Comparison of ENCODE assay signal across 12 cellular contexts in the genomic region with DNA sequence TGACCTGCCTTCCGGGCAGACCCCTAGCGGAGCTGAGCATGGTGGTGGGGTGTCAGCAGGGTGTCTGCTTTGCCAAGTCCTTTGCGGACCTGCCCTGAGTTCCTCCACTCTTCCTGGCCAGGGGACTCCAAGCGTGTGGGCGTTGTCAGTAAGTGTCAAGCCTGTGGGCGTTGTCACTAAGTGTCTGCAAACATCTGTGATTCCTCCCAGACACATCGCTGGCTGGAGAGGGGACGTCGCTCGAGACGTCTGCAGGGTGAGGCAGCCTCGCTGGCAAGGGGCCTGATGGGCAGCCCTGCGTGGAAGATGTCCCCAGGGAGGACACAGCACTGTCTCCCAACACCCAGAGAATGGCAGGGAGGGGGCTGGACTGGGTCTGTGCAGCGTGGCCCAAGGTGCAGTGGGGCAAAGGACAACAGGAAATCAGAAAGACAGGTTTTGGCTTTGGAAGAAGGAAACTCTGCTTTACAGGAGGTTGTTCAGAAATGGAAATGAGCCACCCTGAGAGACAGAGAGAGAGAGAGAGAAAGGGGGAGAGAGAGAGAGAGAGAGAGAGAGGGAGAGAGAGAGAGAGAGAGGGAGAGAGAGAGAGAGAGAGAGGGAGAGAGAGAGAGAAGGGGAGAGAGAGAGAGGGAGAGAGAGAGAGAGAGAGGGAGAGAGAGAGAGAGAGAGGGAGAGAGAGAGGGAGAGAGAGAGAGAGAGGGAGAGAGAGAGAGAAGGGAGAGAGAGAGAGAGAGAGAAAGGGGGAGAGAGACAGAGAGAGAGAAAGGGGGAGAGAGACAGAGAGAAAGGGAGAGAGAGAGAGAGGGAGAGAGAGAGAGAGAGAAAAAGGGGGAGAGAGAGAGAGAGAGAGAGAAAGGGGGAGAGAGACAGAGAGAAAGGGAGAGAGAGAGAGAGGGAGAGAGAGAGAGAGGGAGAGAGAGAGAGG. TPM values are rescaled to one million over a fixed set of nuclear protein-coding genes. Genes with fewer than 3 reads are reported as not detected.
DNase-seq lines count a peak whose midpoint lies in the region; ATAC-seq and TF ChIP-seq lines count a peak whose summit lies in the region.
"Had no signal": no experiment of that assay in that cellular context is flagged by ENCODE, and none has a peak within 500 bp of the region (broad histone marks: within the 10 kb centered on the region; RNA-seq: fewer than 3 reads in every experiment).

No MANE protein-coding gene starts in this region.

- H3K27me3 ChIP-seq in uterus, result no peaks in the 10 kb centered on the region
- H3K27me3 ChIP-seq: SJSA1 had no signal

- H3K4me3 ChIP-seq in mucosa of descending colon (no peak overlapping the region), uterus (no peak overlapping the region)
- H3K4me3 ChIP-seq: SJSA1 had no signal

- DNase-seq in natural killer cell (no peak), mucosa of descending colon (peak; percentile 71 to 73 (median 72)), uterus (peak; percentile 31 to 54), NCI-H510A (lab: John Stamatoyannopoulos, UW) (no peak), HCEC 1CT (no peak)
- DNase-seq in natural killer cell treated with Interleukin-12 subunit alpha and Interleukin-12 subunit beta and Interleukin-15 and Interleukin-18, amount 100 ng/mL, for 72 hours (ENCODE audit: low spot score), result no peak
- DNase-seq in central memory CD8-positive, alpha-beta T cell (ENCODE audit: low spot score in 2 of 2), result no peak
- no peak for DNase-seq in stimulated activated naive CD4-positive, alpha-beta T cell treated with Interleukin-2 at 50 U/mL for 16 hours (lab: John Stamatoyannopoulos, UW)
- DNase-seq: activated CD8-positive, alpha-beta memory T cell treated with anti-CD3 and anti-CD28 coated beads, Interleukin-2, amount 10 ng/mL, durations not matched to agents 7 days and 5 days; CD4-positive, CD25-positive, alpha-beta regulatory T cell; mammary epithelial cell had no signal

- no peaks in the 10 kb centered on the region for H3K9me3 Mint-ChIP-seq in natural killer cell
- no peaks in the 10 kb centered on the region for H3K9me3 Mint-ChIP-seq in natural killer cell treated with Interleukin-12 subunit alpha and Interleukin-12 subunit beta and Interleukin-15 and Interleukin-18, amount 100 ng/mL, for 72 hours
- no peaks in the 10 kb centered on the region for H3K9me3 Mint-ChIP-seq in central memory CD8-positive, alpha-beta T cell
- H3K9me3 Mint-ChIP-seq: CD4-positive, CD25-positive, alpha-beta regulatory T cell had no signal

- peaks cover 4 to 14% of the 10 kb centered on the region in 2 donors for H3K4me1 Mint-ChIP-seq in natural killer cell
- H3K4me1 Mint-ChIP-seq in natural killer cell treated with Interleukin-12 subunit alpha and Interleukin-12 subunit beta and Interleukin-15 and Interleukin-18, amount 100 ng/mL, for 72 hours (ENCODE audit: low read depth in 2 of 2), result peaks cover 8 to 10% of the 10 kb centered on the region in 2 donors
- peaks cover 7% of the 10 kb centered on the region for H3K4me1 Mint-ChIP-seq in central memory CD8-positive, alpha-beta T cell

- H3K9me3 ChIP-seq in mucosa of descending colon (no peaks in the 10 kb centered on the region), uterus (no peaks in the 10 kb centered on the region)
- H3K9me3 ChIP-seq: SJSA1 had no signal

- no peak for TF ChIP-seq POLR2A in uterus (IDR thresholded peaks at IDR 0.05)

- ATAC-seq in natural killer cell (no peak), mucosa of descending colon (peak; percentile 90)
- no peak for ATAC-seq in natural killer cell treated with Interleukin-12 subunit alpha and Interleukin-12 subunit beta and Interleukin-15 and Interleukin-18, amount 100 ng/mL, for 72 hours
- no peak for ATAC-seq in central memory CD8-positive, alpha-beta T cell (replicated peaks; ENCODE audit: extremely low read depth, poor library complexity, severe bottlenecking)
- ATAC-seq: activated CD8-positive, alpha-beta memory T cell treated with anti-CD3 and anti-CD28 coated beads, Interleukin-2, amount 10 ng/mL, durations not matched to agents 7 days and 5 days had no signal

- peaks cover 0 to 12% of the 10 kb centered on the region in 2 donors for H3K27me3 Mint-ChIP-seq in natural killer cell (ENCODE audit: low read depth in 2 of 2)
- peaks cover 5 to 11% of the 10 kb centered on the region in 2 donors for H3K27me3 Mint-ChIP-seq in natural killer cell treated with Interleukin-12 subunit alpha and Interleukin-12 subunit beta and Interleukin-15 and Interleukin-18, amount 100 ng/mL, for 72 hours
- H3K27me3 Mint-ChIP-seq in central memory CD8-positive, alpha-beta T cell, result peaks cover 15% of the 10 kb centered on the region

- TF ChIP-seq CTCF in natural killer cell (IDR thresholded peaks at IDR 0.05), result no peak
- TF ChIP-seq CTCF in mucosa of descending colon (IDR thresholded peaks at IDR 0.05), result no peak
- TF ChIP-seq CTCF in uterus (IDR thresholded peaks at IDR 0.05), result peak in 1 of 4 experiments; percentile 32

- H3K4me3 Mint-ChIP-seq in natural killer cell, result peak overlapping the region; percentile 45
- no peak overlapping the region for H3K4me3 Mint-ChIP-seq in natural killer cell treated with Interleukin-12 subunit alpha and Interleukin-12 subunit beta and Interleukin-15 and Interleukin-18, amount 100 ng/mL, for 72 hours
- H3K4me3 Mint-ChIP-seq in central memory CD8-positive, alpha-beta T cell, result peak overlapping the region; percentile 17
- H3K4me3 Mint-ChIP-seq: activated CD8-positive, alpha-beta memory T cell treated with anti-CD3 and anti-CD28 coated beads, Interleukin-2, amount 10 ng/mL, durations not matched to agents 7 days and 5 days; CD4-positive, CD25-positive, alpha-beta regulatory T cell had no signal

- intact Hi-C loops in natural killer cell (cut with micrococcal nuclease) (no loop called here), mucosa of descending colon (cut with DNase I, micrococcal nuclease) (no loop called here), uterus (cut with DNase I; ENCODE audit: low total_unique reads) (no loop called here)

- no peaks in the 10 kb centered on the region for H3K36me3 Mint-ChIP-seq in natural killer cell
- H3K36me3 Mint-ChIP-seq in natural killer cell treated with Interleukin-12 subunit alpha and Interleukin-12 subunit beta and Interleukin-15 and Interleukin-18, amount 100 ng/mL, for 72 hours, result no peaks in the 10 kb centered on the region
- H3K36me3 Mint-ChIP-seq in central memory CD8-positive, alpha-beta T cell (ENCODE audit: insufficient read depth), result peaks cover 10% of the 10 kb centered on the region
- H3K36me3 Mint-ChIP-seq: activated CD8-positive, alpha-beta memory T cell treated with anti-CD3 and anti-CD28 coated beads, Interleukin-2, amount 10 ng/mL, durations not matched to agents 7 days and 5 days; CD4-positive, CD25-positive, alpha-beta regulatory T cell had no signal

- H3K36me3 ChIP-seq in mucosa of descending colon (ENCODE audit: low read depth), result no peaks in the 10 kb centered on the region
- H3K36me3 ChIP-seq in uterus, result no peaks in the 10 kb centered on the region
- H3K36me3 ChIP-seq: SJSA1 had no signal

- no peak overlapping the region for H3K27ac ChIP-seq in uterus
- H3K27ac ChIP-seq: SJSA1 had no signal

- peak overlapping the region; percentile 79 to 87 for H3K27ac Mint-ChIP-seq in natural killer cell
- no peak overlapping the region for H3K27ac Mint-ChIP-seq in natural killer cell treated with Interleukin-12 subunit alpha and Interleukin-12 subunit beta and Interleukin-15 and Interleukin-18, amount 100 ng/mL, for 72 hours
- H3K27ac Mint-ChIP-seq in central memory CD8-positive, alpha-beta T cell (ENCODE audit: low read depth), result peak overlapping the region; percentile 95
- H3K27ac Mint-ChIP-seq: activated CD8-positive, alpha-beta memory T cell treated with anti-CD3 and anti-CD28 coated beads, Interleukin-2, amount 10 ng/mL, durations not matched to agents 7 days and 5 days had no signal

- H3K4me1 ChIP-seq in mucosa of descending colon (ENCODE audit: low read depth), result peaks cover 9% of the 10 kb centered on the region
- H3K4me1 ChIP-seq in uterus, result peaks cover 0 to 6% of the 10 kb centered on the region in 2 donors

RNA-seq across cellular contexts. Expression of a gene that starts 29.0 kb away (rescaled TPM):
- total RNA-seq in natural killer cell (not detected), mucosa of descending colon (1 to 10 TPM; 1.3 to 2.7 (median 1.5) TPM), uterus (1 to 10 TPM in 2 of 4 donors, under 1 TPM in 1, not detected in 1; 0.26 to 3.0 (median 2.4) TPM)
- total RNA-seq in natural killer cell treated with Interleukin-12 subunit alpha and Interleukin-12 subunit beta and Interleukin-15 and Interleukin-18, amount 100 ng/mL, for 72 hours, result not detected
- total RNA-seq: activated CD8-positive, alpha-beta memory T cell treated with anti-CD3 and anti-CD28 coated beads, Interleukin-2, amount 10 ng/mL, durations not matched to agents 7 days and 5 days; CD4-positive, CD25-positive, alpha-beta regulatory T cell; SJSA1 had no signal

RNA-seq across cellular contexts. Expression of a gene that starts 38.8 kb away (rescaled TPM):
- total RNA-seq in natural killer cell (not detected), mucosa of descending colon (not detected), uterus (not detected)
- not detected for total RNA-seq in natural killer cell treated with Interleukin-12 subunit alpha and Interleukin-12 subunit beta and Interleukin-15 and Interleukin-18, amount 100 ng/mL, for 72 hours
- total RNA-seq: activated CD8-positive, alpha-beta memory T cell treated with anti-CD3 and anti-CD28 coated beads, Interleukin-2, amount 10 ng/mL, durations not matched to agents 7 days and 5 days; CD4-positive, CD25-positive, alpha-beta regulatory T cell; mammary epithelial cell; SJSA1 had no signal

RNA-seq across cellular contexts. Expression of a gene that starts 45.6 kb away (rescaled TPM):
- not detected for total RNA-seq in natural killer cell
- total RNA-seq in natural killer cell treated with Interleukin-12 subunit alpha and Interleukin-12 subunit beta and Interleukin-15 and Interleukin-18, amount 100 ng/mL, for 72 hours, result not detected
- 1 to 10 TPM; 2.0 to 3.9 (median 3.8) TPM for total RNA-seq in mucosa of descending colon
- total RNA-seq in uterus, result not detected
- total RNA-seq: activated CD8-positive, alpha-beta memory T cell treated with anti-CD3 and anti-CD28 coated beads, Interleukin-2, amount 10 ng/mL, durations not matched to agents 7 days and 5 days; CD4-positive, CD25-positive, alpha-beta regulatory T cell; mammary epithelial cell; SJSA1 had no signal

Comparison
In these comparisons a context has a peak if more than half of its experiments do, and no peak if none do; other contexts are left out.
1. H3K27ac Mint-ChIP-seq: peak in natural killer cell (2 of 2) and central memory CD8-positive, alpha-beta T cell (single experiment); none in natural killer cell treated with Interleukin-12 subunit alpha and Interleukin-12 subunit beta and Interleukin-15 and Interleukin-18, amount 100 ng/mL, for 72 hours (0 of 2).
2. DNase-seq: peak in mucosa of descending colon (3 of 3) and uterus (2 of 2); none in natural killer cell (single experiment), natural killer cell treated with Interleukin-12 subunit alpha and Interleukin-12 subunit beta and Interleukin-15 and Interleukin-18, amount 100 ng/mL, for 72 hours (single experiment), central memory CD8-positive, alpha-beta T cell (0 of 2), NCI-H510A (single experiment), stimulated activated naive CD4-positive, alpha-beta T cell treated with Interleukin-2 at 50 U/mL for 16 hours (single experiment) and HCEC 1CT (single experiment).